Comparison of ENCODE assay signal across 14 cellular contexts in the genomic region with DNA sequence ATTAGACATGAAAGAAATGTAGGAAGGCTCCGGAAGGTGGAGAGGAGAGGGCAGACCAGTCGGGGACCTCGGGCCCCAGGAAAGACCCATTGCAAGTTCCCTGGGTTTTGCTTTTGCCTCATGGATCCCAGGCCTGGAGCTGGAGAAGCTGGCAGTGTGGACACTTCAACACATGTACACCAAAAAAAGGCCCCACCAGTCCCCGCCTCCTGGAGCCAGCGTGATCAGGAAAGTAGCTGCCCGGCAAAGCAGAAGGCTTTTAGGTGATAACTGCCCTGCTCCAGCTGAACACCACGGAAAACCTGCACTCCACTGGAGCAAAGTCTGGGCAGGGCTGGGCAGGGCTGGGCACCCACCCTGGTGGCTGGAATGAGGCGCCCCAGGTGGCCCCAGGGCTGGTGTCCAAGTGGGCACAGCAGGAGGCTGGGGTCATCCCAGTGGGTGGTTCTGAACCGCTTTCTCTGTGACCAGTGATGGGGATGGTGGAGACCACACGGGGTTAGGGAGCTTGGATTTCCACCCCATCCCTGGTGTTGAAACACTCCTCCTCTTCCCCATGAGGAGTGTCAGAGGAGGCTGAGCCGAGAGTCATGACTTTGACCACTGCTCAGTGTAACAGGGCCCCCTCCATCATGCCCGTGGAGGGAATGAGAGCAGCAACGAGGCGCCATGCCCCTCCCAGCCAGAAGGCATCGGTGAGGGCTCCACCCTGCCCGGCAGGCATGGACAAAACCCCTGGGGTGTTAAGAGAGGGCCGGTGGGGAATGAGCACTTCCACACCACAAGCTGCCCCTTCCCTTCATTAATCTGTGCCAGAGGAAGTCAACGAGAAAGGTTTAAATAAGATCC. TPM values are rescaled to one million over a fixed set of nuclear protein-coding genes. Genes with fewer than 3 reads are reported as not detected.
"Had no signal": no experiment of that assay in that cellular context is flagged by ENCODE, and none has a peak within 500 bp of the region (broad histone marks: within the 10 kb centered on the region; RNA-seq: fewer than 3 reads in every experiment).

No MANE protein-coding gene starts in this region.

- ATAC-seq: gastroesophageal sphincter; heart right ventricle; left lung; naive thymus-derived CD8-positive, alpha-beta T cell; stimulated activated naive CD8-positive, alpha-beta T cell treated with anti-CD3 and anti-CD28 coated beads, Interleukin-15, amount 100 ng/mL, for 72 hours had no signal

- H3K4me1 ChIP-seq: breast epithelium, gastroesophageal sphincter, heart right ventricle, left lung, right lobe of liver had no signal

- DNase-seq: activated CD4-positive, alpha-beta T cell treated with anti-CD3 and anti-CD28 coated beads for 48 hours; heart right ventricle; naive thymus-derived CD8-positive, alpha-beta T cell; SHP77 treated with DMSO at 0.1 percent for 48 hours; WERI-Rb-1 had no signal

- H3K27ac ChIP-seq: breast epithelium, gastroesophageal sphincter, heart right ventricle, left lung, right lobe of liver, WERI-Rb-1 had no signal

- H3K4me3 ChIP-seq: breast epithelium, gastroesophageal sphincter, heart right ventricle, left lung, right lobe of liver had no signal

- H3K27me3 ChIP-seq: right lobe of liver had no signal

- FAIRE-seq: islet of Langerhans had no signal

- H3K36me3 ChIP-seq: breast epithelium, gastroesophageal sphincter, heart right ventricle, left lung, right lobe of liver, WERI-Rb-1 had no signal

RNA-seq across cellular contexts. Expression of a gene that starts 16.9 kb away (rescaled TPM):
- total RNA-seq: aorta; breast epithelium; heart right ventricle; naive thymus-derived CD8-positive, alpha-beta T cell; pulmonary artery endothelial cell; right lobe of liver; urinary bladder had no signal
- polyA plus RNA-seq: heart right ventricle; naive thymus-derived CD8-positive, alpha-beta T cell; urinary bladder had no signal
